Comparison of ENCODE assay signal across 8 cellular contexts in the genomic region with DNA sequence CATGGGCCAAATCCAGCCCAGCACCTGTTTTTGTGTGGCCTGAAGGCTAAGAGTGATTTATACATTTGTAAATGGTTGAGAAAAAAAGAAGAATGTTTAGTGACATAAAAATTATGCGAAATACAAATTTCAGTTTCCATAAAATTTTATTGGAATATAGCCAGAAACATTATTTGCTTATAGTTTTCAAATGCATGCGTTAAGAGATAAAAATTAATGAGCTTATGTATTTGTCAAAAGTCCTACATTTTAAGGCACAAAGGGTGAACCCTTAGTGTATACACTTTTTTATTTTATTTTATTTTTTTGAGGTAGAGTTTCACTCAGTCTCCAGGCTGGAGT. TPM values are rescaled to one million over a fixed set of nuclear protein-coding genes. Genes with fewer than 3 reads are reported as not detected.
A peak's percentile ranks its signal among the peaks of the same experiment; 100 is the strongest.
DNase-seq lines count a peak whose midpoint lies in the region; TF ChIP-seq lines count a peak whose summit lies in the region.

No MANE protein-coding gene starts in this region.

- CTCF ChIA-PET in BJ (lab: Yijun Ruan, JAX) = no interaction called here

- intact Hi-C loops in lower leg skin (cut with DNase I; ENCODE audit: low total_unique reads) = no loop called here

- peak overlapping the region; percentile 91 for H3K4me3 Mint-ChIP-seq in nephron progenitor cell

- peaks cover 28% of the 10 kb centered on the region for H3K4me1 Mint-ChIP-seq in nephron progenitor cell

- peak overlapping the region in 1 of 2 donors; percentile 82 for H3K9ac ChIP-seq in duodenal mucosa (ENCODE audit: low read depth in 1 of 2, low read length in 2 of 2)

- WGBS in lower leg skin, 2 donors = 42 to 52% methylated on average over 2 of the region's 2 CpGs

- peaks cover 3% of the 10 kb centered on the region for H3K36me3 ChIP-seq in BJ (ENCODE audit: control insufficient read depth, insufficient read depth, low read length)
- peaks cover 9% of the 10 kb centered on the region for H3K36me3 ChIP-seq in MG63
- H3K36me3 ChIP-seq in duodenal mucosa (ENCODE audit: control insufficient read depth in 1 of 2, insufficient read depth in 2 of 2, low read length in 2 of 2) = peaks cover 0 to 11% of the 10 kb centered on the region in 2 donors

- H3K27ac ChIP-seq in duodenal mucosa (ENCODE audit: low read depth, low read length) = no peak overlapping the region

- H3K4me1 ChIP-seq in duodenal mucosa (ENCODE audit: control insufficient read depth in 1 of 2, insufficient read depth in 2 of 2, low read length in 2 of 2) = peaks cover 6 to 20% of the 10 kb centered on the region in 2 donors

- peaks cover 2% of the 10 kb centered on the region for H3K27me3 Mint-ChIP-seq in nephron progenitor cell (ENCODE audit: low read depth, poor library complexity)

- POLR2A ChIA-PET in BJ (lab: Charles Lee) = interaction anchor here (1.3 kb wide), 1 partner anchor 186 kb away, joined by 4 read pairs; no protein-coding TSS in a partner anchor

- H3K27ac Mint-ChIP-seq in nephron progenitor cell = peak overlapping the region; percentile 98

- peaks cover 11% of the 10 kb centered on the region for H3K9me3 Mint-ChIP-seq in nephron progenitor cell

- H3K4me3 ChIP-seq in BJ (ENCODE audit: low read depth, low read length) (peak overlapping the region; percentile 82; the same call in 1 of the 2 replicates), MG63 (peak overlapping the region; percentile 92), duodenal mucosa (ENCODE audit: low read depth in 1 of 2, low read length in 2 of 2) (peak overlapping the region; percentile 73 to 95), lower leg skin (ENCODE audit: low read depth, poor library complexity, severe bottlenecking) (no peak overlapping the region)

- TF ChIP-seq POLR2A in lower leg skin (IDR thresholded peaks at IDR 0.05) = no peak

- H3K27me3 ChIP-seq in BJ (ENCODE audit: control insufficient read depth, insufficient read depth, low read length) (no peaks in the 10 kb centered on the region), MG63 (no peaks in the 10 kb centered on the region), duodenal mucosa (ENCODE audit: control insufficient read depth in 1 of 2, insufficient read depth in 2 of 2, low read length in 2 of 2) (no peaks in the 10 kb centered on the region)

- TF ChIP-seq CTCF in BJ (IDR thresholded peaks at IDR 0.05; ENCODE audit: insufficient read depth, low read depth, low read length) (no peak), nephron progenitor cell (IDR thresholded peaks at IDR 0.05) (no peak), lower leg skin (IDR thresholded peaks at IDR 0.05) (no peak)

- H3K9me3 ChIP-seq in MG63 (no peaks in the 10 kb centered on the region), duodenal mucosa (ENCODE audit: control insufficient read depth in 1 of 2, low read length in 2 of 2) (no peaks in the 10 kb centered on the region)

- no peak for DNase-seq in BJ (ENCODE audit: low read depth)
- no peak for DNase-seq in MG63
- no peak for DNase-seq in nephron progenitor cell
- no peak for DNase-seq in stimulated activated CD4-positive, alpha-beta T cell treated with anti-CD3 and anti-CD28 coated beads, Interleukin-12 subunit alpha, Interleukin-12 subunit beta, amount 100 ng/mL, for 4 hours
- DNase-seq in DMS79 (lab: John Stamatoyannopoulos, UW) = no peak
- no peak for DNase-seq in stimulated activated CD4-positive, alpha-beta T cell treated with anti-CD3 and anti-CD28 coated beads, Interleukin-2, amount 100 ng/mL, for 48 hours
- no peak for DNase-seq in lower leg skin (ENCODE audit: low spot score in 2 of 2)

- H3K36me3 Mint-ChIP-seq in nephron progenitor cell (ENCODE audit: low read depth) = peaks cover 38% of the 10 kb centered on the region

RNA-seq across cellular contexts. Expression of a gene that starts 2.1 kb away (rescaled TPM):
- polyA plus RNA-seq in BJ (2011; rRNA removed) = 8.8 and 19.6 TPM in 2 replicates
- 10.3 and 10.8 TPM in 2 replicates for polyA minus RNA-seq in BJ (2011; rRNA and poly(A)+ RNA removed)
- total RNA-seq in MG63 (2014; rRNA removed; shearing (Covaris generic); ENCODE audit: low replicate concordance) = 21.7 and 23.6 TPM in 2 replicates
- total RNA-seq in lower leg skin = 10 to 100 TPM; 47.4 to 71.3 (median 56.8) TPM
